Comparison of ENCODE assay signal across 13 cellular contexts in the genomic region with DNA sequence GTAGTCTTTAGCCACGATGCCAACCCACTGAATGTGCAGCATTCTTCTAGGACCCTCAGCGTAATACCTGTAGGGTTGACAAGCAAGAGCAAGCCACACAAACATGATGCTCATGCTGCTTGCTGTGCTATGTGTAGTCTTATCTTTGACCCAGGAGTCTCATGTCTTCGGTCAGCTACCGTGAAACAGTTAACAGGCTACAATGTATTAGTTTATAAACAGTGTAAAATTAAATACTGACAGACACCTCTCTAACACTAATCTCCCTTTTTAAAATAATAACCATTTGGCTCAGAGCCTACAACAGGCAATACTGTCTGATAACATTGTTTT. TPM values are rescaled to one million over a fixed set of nuclear protein-coding genes. Genes with fewer than 3 reads are reported as not detected.
A peak's percentile ranks its signal among the peaks of the same experiment; 100 is the strongest.
DNase-seq lines count a peak whose midpoint lies in the region; ATAC-seq and TF ChIP-seq lines count a peak whose summit lies in the region.
"Had no signal": no experiment of that assay in that cellular context is flagged by ENCODE, and none has a peak within 500 bp of the region (broad histone marks: within the 10 kb centered on the region; RNA-seq: fewer than 3 reads in every experiment).

No MANE protein-coding gene starts in this region.

- 82 to 93% methylated on average over 4 of the region's 4 CpGs for WGBS in GM23248 (ENCODE audit: low coverage in 1 of 2, low lambda C conversion rate in 2 of 2, missing lambda C conversion rate in 2 of 2), 2 experiments
- WGBS in sigmoid colon, 2 donors = 30 to 82% methylated on average over 4 of the region's 4 CpGs

- intact Hi-C loops in sigmoid colon (cut with DNase I) = loop anchor here (5.0 kb wide), 2 partner anchors 40 to 75 kb away; a partner anchor contains a TSS

- H4K20me1 ChIP-seq in GM23248 (ENCODE audit: insufficient read depth) (no peaks in the 10 kb centered on the region), SU-DHL-6 (ENCODE audit: low read depth, low read length) (no peaks in the 10 kb centered on the region; the same call in 1 of the 2 replicates), fibroblast of lung (ENCODE audit: control insufficient read depth, extremely low read depth, insufficient read depth, low read length) (no peaks in the 10 kb centered on the region)

- ATAC-seq in HG03378 (IDR thresholded peaks at IDR 0.05; ENCODE audit: unreplicated experiment) = no peak
- ATAC-seq in HG02870 (IDR thresholded peaks at IDR 0.05; ENCODE audit: unreplicated experiment) = no peak

- TF ChIP-seq CTCF in SU-DHL-6 (IDR thresholded peaks at IDR 0.05; ENCODE audit: insufficient read depth, low read length, poor library complexity, severe bottlenecking) = no peak
- no peak for TF ChIP-seq CTCF in fibroblast of lung (conservative IDR thresholded peaks at IDR 0.05 in 1 of 2, IDR thresholded peaks at IDR 0.05 in 1 of 2; ENCODE audit: low read depth in 1 of 2, low read length in 2 of 2)
- no peak for TF ChIP-seq CTCF in sigmoid colon (IDR thresholded peaks at IDR 0.05)

- no peak for TF ChIP-seq EP300 in sigmoid colon (IDR thresholded peaks at IDR 0.05)

- in situ Hi-C loops in GM23248 (cut with MboI) = no loop called here
- in situ Hi-C loops in HAP-1 (cut with MboI; ENCODE audit: low sequenced_read_pairs) = no loop called here

- H2AFZ ChIP-seq in GM23248 = no peak overlapping the region
- no peak overlapping the region for H2AFZ ChIP-seq in SU-DHL-6 (ENCODE audit: low read depth, low read length, severe bottlenecking)
- H2AFZ ChIP-seq in fibroblast of lung (ENCODE audit: low read length) = no peak overlapping the region

- H3K4me2 ChIP-seq in GM23248 (ENCODE audit: unreplicated experiment) (peak overlapping the region; percentile 94), SU-DHL-6 (ENCODE audit: low read depth, low read length, poor library complexity, severe bottlenecking) (peak overlapping the region; percentile 5), fibroblast of lung (ENCODE audit: extremely low read depth, insufficient read depth, low read length) (peak overlapping the region; percentile 23)

- H3K27me3 ChIP-seq in GM23248 (replicated peaks; ENCODE audit: insufficient read depth) (no peaks in the 10 kb centered on the region), SU-DHL-6 (ENCODE audit: low read length) (no peaks in the 10 kb centered on the region), fibroblast of lung (ENCODE audit: control insufficient read depth, insufficient read depth, low read length) (no peaks in the 10 kb centered on the region), sigmoid colon (no peaks in the 10 kb centered on the region), HAP-1 (ENCODE audit: low read depth) (no peaks in the 10 kb centered on the region)

- DNase-seq in GM23248 (no peak), fibroblast of lung (ENCODE audit: low read depth in 2 of 2) (no peak), sigmoid colon (no peak), CD1c-positive myeloid dendritic cell (ENCODE audit: extremely low spot score) (no peak), HAP-1 (ENCODE audit: low spot score in 2 of 2) (no peak)
- DNase-seq: activated CD4-positive, CD25-positive, alpha-beta regulatory T cell; activated naive CD4-positive, alpha-beta T cell treated with Interleukin-2 at 50 U/mL for 16 hours; NCI-H1048; NCI-H524 treated with DMSO at 0.1 percent for 48 hours; SIG-M5 had no signal

- no peaks in the 10 kb centered on the region for H3K9me3 ChIP-seq in GM23248 (ENCODE audit: low read depth)
- H3K9me3 ChIP-seq in SU-DHL-6 (ENCODE audit: insufficient read depth, low read length) = no peaks in the 10 kb centered on the region
- H3K9me3 ChIP-seq in fibroblast of lung (ENCODE audit: control insufficient read depth, insufficient read depth, low read depth, low read length) = no peaks in the 10 kb centered on the region
- H3K9me3 ChIP-seq in sigmoid colon = no peaks in the 10 kb centered on the region
- no peaks in the 10 kb centered on the region for H3K9me3 ChIP-seq in HAP-1

- H3K79me2 ChIP-seq in GM23248 (ENCODE audit: insufficient read depth) = peaks cover 43% of the 10 kb centered on the region
- H3K79me2 ChIP-seq in SU-DHL-6 (ENCODE audit: insufficient read depth, low read length) = peaks cover 20% of the 10 kb centered on the region
- H3K79me2 ChIP-seq in fibroblast of lung (ENCODE audit: control insufficient read depth, insufficient read depth, low read length) = peaks cover 19% of the 10 kb centered on the region

- H3K36me3 ChIP-seq in GM23248 (ENCODE audit: low read depth) = 0 out of 2 replicates have a peak, but pooled peaks cover 18% of the 10 kb centered on the region
- H3K36me3 ChIP-seq in SU-DHL-6 (ENCODE audit: low read length) = no peaks in the 10 kb centered on the region; the same call in 1 of the 2 replicates
- H3K36me3 ChIP-seq in fibroblast of lung (ENCODE audit: control insufficient read depth, insufficient read depth, low read length) = no peaks in the 10 kb centered on the region
- peaks cover 2 to 49% (median 30%) of the 10 kb centered on the region in 4 donors for H3K36me3 ChIP-seq in sigmoid colon
- H3K36me3 ChIP-seq in HAP-1 (replicated peaks) = peaks cover 8% of the 10 kb centered on the region

- peak overlapping the region; percentile 39 for H3K27ac ChIP-seq in GM23248
- no peak overlapping the region for H3K27ac ChIP-seq in SU-DHL-6 (ENCODE audit: low read depth, low read length)
- peak overlapping the region; percentile 49 for H3K27ac ChIP-seq in fibroblast of lung (ENCODE audit: insufficient read depth, low read length)
- peak overlapping the region in 3 of 4 donors; percentile 89 to 98 (median 98) for H3K27ac ChIP-seq in sigmoid colon

- H3K9me2 ChIP-seq in GM23248 (ENCODE audit: insufficient read depth) (no peaks in the 10 kb centered on the region), SU-DHL-6 (replicated peaks; ENCODE audit: insufficient read depth, low read length) (no peaks in the 10 kb centered on the region)

- peaks cover 7% of the 10 kb centered on the region; the same call in 1 of the 2 replicates for H3F3A ChIP-seq in GM23248 (ENCODE audit: insufficient read depth)
- no peaks in the 10 kb centered on the region for H3F3A ChIP-seq in SU-DHL-6 (ENCODE audit: insufficient read depth)

- H3K4me1 ChIP-seq in GM23248 (ENCODE audit: insufficient read depth) (peaks cover 17% of the 10 kb centered on the region), fibroblast of lung (ENCODE audit: control insufficient read depth, extremely low read depth, insufficient read depth, low read length) (peaks cover 6% of the 10 kb centered on the region), sigmoid colon (peaks cover 0 to 28% (median 21%) of the 10 kb centered on the region in 4 donors), HAP-1 (peaks cover 4% of the 10 kb centered on the region; the same call in 1 of the 2 replicates)

- H3K4me3 ChIP-seq in GM23248 = peak overlapping the region; percentile 75
- no peak overlapping the region for H3K4me3 ChIP-seq in SU-DHL-6 (ENCODE audit: insufficient read depth, low read length, poor library complexity, severe bottlenecking)
- peak overlapping the region in 3 of 4 experiments; percentile 12 to 94 (median 31) for H3K4me3 ChIP-seq in fibroblast of lung (replicated peaks in 1 of 4; ENCODE audit: control extremely low read depth in 1 of 4, insufficient read depth in 1 of 4, low read depth in 3 of 4, low read length in 4 of 4)
- H3K4me3 ChIP-seq in sigmoid colon = peak overlapping the region in 2 of 4 donors; percentile 70 to 92
- no peak overlapping the region for H3K4me3 ChIP-seq in HAP-1

- no peak for TF ChIP-seq POLR2A in sigmoid colon (IDR thresholded peaks at IDR 0.05)

- H3K9ac ChIP-seq in GM23248 (peak overlapping the region; percentile 94), SU-DHL-6 (ENCODE audit: low read length) (no peak overlapping the region), fibroblast of lung (ENCODE audit: insufficient read depth, low read length) (no peak overlapping the region)

RNA-seq across cellular contexts. Expression of a gene that starts 1.9 kb away (rescaled TPM):
- 42.7 and 43.0 TPM in 2 replicates for total RNA-seq in GM23248 (2014; rRNA removed; shearing (Covaris generic))
- polyA plus RNA-seq in GM23248 (2016; fragmentation: Nextera tagmentation; extraction: Ambion mirVana) = 55.5 and 56.1 TPM in 2 replicates
- 49.1 and 58.0 TPM in 2 replicates for total RNA-seq in fibroblast of lung
- 47.4 and 54.0 TPM in 2 replicates for polyA plus RNA-seq in fibroblast of lung
- 33.7 and 39.1 TPM in 2 replicates for polyA plus RNA-seq in fibroblast of lung (2012)
- polyA minus RNA-seq in fibroblast of lung (ENCODE audit: low replicate concordance) = 1.6 TPM in 1 of 2 replicates, not detected in the other
- 10 to 100 TPM; 25.5 to 44.9 (median 39.2) TPM for total RNA-seq in sigmoid colon
- polyA plus RNA-seq in sigmoid colon = 100 to 1,000 TPM in 2 of 3 donors, 10 to 100 TPM in 1; 54.4 to 133 (median 114) TPM

Comparison
In these comparisons a context has a peak if more than half of its experiments do, and no peak if none do; other contexts are left out.
1. H3K4me2 ChIP-seq: peak in every context shown above with its lines; median percentile 94 in GM23248; 23 in fibroblast of lung; 5 in SU-DHL-6.
2. H3K4me3 ChIP-seq: peak in GM23248 (single experiment) and fibroblast of lung (3 of 4); none in SU-DHL-6 (single experiment) and HAP-1 (single experiment).